In the genomic region with DNA sequence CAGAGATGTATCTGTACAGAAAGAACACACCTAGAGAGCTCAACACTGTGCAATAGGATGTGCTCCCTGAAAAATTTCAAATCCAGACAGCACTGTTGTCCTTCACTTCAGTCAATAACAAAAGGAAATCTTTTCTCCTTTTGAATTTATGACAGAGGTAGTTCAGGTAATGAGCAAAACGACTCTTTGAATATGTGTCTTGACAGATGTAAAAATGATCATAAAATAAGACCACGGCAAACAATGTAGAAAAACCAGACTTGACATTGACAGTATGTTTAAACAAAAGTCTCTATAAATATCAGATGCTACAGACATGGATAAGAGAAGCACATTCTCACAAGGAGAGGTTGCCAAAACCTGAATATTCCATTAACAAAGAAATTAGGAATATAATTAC, we compare ENCODE assay signal across 32 cellular contexts.
"Had no signal": no experiment of that assay in that cellular context is flagged by ENCODE, and none has a peak within 500 bp of the region (broad histone marks: within the 10 kb centered on the region; RNA-seq: fewer than 3 reads in every experiment).

No MANE protein-coding gene starts in this region.

- H3K4me1 ChIP-seq: ascending aorta, breast epithelium, colonic mucosa, esophagus squamous epithelium, gastroesophageal sphincter had no signal

- H3K4me1 Mint-ChIP-seq: activated CD4-positive, alpha-beta memory T cell treated with anti-CD3 and anti-CD28 coated beads, Interleukin-2, amount 10 ng/mL, durations not matched to agents 7 days and 5 days; activated CD4-positive, alpha-beta T cell treated with anti-CD3 and anti-CD28 coated beads for 36 hours; activated CD4-positive, alpha-beta T cell treated with anti-CD3 and anti-CD28 coated beads, Interleukin-2, amount 10 ng/mL, durations not matched to agents 24 days and 14 days; activated naive CD4-positive, alpha-beta T cell treated with anti-CD3 and anti-CD28 coated beads, Interleukin-2, amount 10 ng/mL, durations not matched to agents 7 days and 5 days; activated naive CD8-positive, alpha-beta T cell treated with anti-CD3 and anti-CD28 coated beads, Interleukin-2, amount 10 ng/mL, durations not matched to agents 7 days and 5 days; T-helper 17 cell had no signal

- H3K36me3 ChIP-seq: ascending aorta, breast epithelium, cardiac muscle cell, colonic mucosa, esophagus squamous epithelium, gastroesophageal sphincter, WERI-Rb-1 had no signal

- H3K27ac Mint-ChIP-seq: activated CD4-positive, alpha-beta memory T cell treated with anti-CD3 and anti-CD28 coated beads, Interleukin-2, amount 10 ng/mL, durations not matched to agents 7 days and 5 days; activated CD4-positive, alpha-beta T cell treated with anti-CD3 and anti-CD28 coated beads for 36 hours; activated CD4-positive, alpha-beta T cell treated with anti-CD3 and anti-CD28 coated beads, Interleukin-2, amount 10 ng/mL, durations not matched to agents 24 days and 14 days; activated naive CD4-positive, alpha-beta T cell treated with anti-CD3 and anti-CD28 coated beads, Interleukin-2, amount 10 ng/mL, durations not matched to agents 7 days and 5 days; activated naive CD4-positive, alpha-beta T cell treated with anti-CD3 and anti-CD28 coated beads, Interleukin-2, amount 50 U/mL, for 72 hours; activated naive CD8-positive, alpha-beta T cell treated with anti-CD3 and anti-CD28 coated beads, Interleukin-2, amount 10 ng/mL, durations not matched to agents 7 days and 5 days; activated T-cell treated with anti-CD3 and anti-CD28 coated beads, Interleukin-2, amount 50 U/mL, for 24 hours; activated T-cell treated with anti-CD3 and anti-CD28 coated beads, Interleukin-2, amount 50 U/mL, for 72 hours; brain; T-helper 17 cell; T-helper 2 cell treated with Interferon-gamma antibody and Interleukin-4, amounts not matched to agents 5 μg/mL and 100 μg/mL, for 36 hours had no signal

- H3K27me3 ChIP-seq: ascending aorta, breast epithelium, cardiac muscle cell, colonic mucosa, esophagus squamous epithelium, gastroesophageal sphincter had no signal

- H3K4me3 Mint-ChIP-seq: activated CD4-positive, alpha-beta memory T cell treated with anti-CD3 and anti-CD28 coated beads, Interleukin-2, amount 10 ng/mL, durations not matched to agents 7 days and 5 days; activated CD4-positive, alpha-beta T cell treated with anti-CD3 and anti-CD28 coated beads for 36 hours; activated CD4-positive, alpha-beta T cell treated with anti-CD3 and anti-CD28 coated beads, Interleukin-2, amount 10 ng/mL, durations not matched to agents 24 days and 14 days; activated naive CD4-positive, alpha-beta T cell treated with anti-CD3 and anti-CD28 coated beads, Interleukin-2, amount 10 ng/mL, durations not matched to agents 7 days and 5 days; activated naive CD8-positive, alpha-beta T cell treated with anti-CD3 and anti-CD28 coated beads, Interleukin-2, amount 10 ng/mL, durations not matched to agents 7 days and 5 days; activated T-cell treated with anti-CD3 and anti-CD28 coated beads, Interleukin-2, amount 50 U/mL, for 24 hours; activated T-cell treated with anti-CD3 and anti-CD28 coated beads, Interleukin-2, amount 50 U/mL, for 72 hours; brain; T-helper 17 cell; T-helper 2 cell treated with Interferon-gamma antibody and Interleukin-4, amounts not matched to agents 5 μg/mL and 100 μg/mL, for 36 hours had no signal

- H3K36me3 Mint-ChIP-seq: activated naive CD4-positive, alpha-beta T cell treated with anti-CD3 and anti-CD28 coated beads, Interleukin-2, amount 10 ng/mL, durations not matched to agents 7 days and 5 days; activated naive CD4-positive, alpha-beta T cell treated with anti-CD3 and anti-CD28 coated beads, Interleukin-2, amount 50 U/mL, for 72 hours; activated naive CD8-positive, alpha-beta T cell treated with anti-CD3 and anti-CD28 coated beads, Interleukin-2, amount 10 ng/mL, durations not matched to agents 7 days and 5 days; brain had no signal

- H3K9me3 Mint-ChIP-seq: activated CD4-positive, alpha-beta memory T cell treated with anti-CD3 and anti-CD28 coated beads, Interleukin-2, amount 10 ng/mL, durations not matched to agents 7 days and 5 days; activated CD4-positive, alpha-beta T cell treated with anti-CD3 and anti-CD28 coated beads, Interleukin-2, amount 10 ng/mL, durations not matched to agents 24 days and 14 days; activated naive CD8-positive, alpha-beta T cell treated with anti-CD3 and anti-CD28 coated beads, Interleukin-2, amount 10 ng/mL, durations not matched to agents 7 days and 5 days; activated T-cell treated with anti-CD3 and anti-CD28 coated beads, Interleukin-2, amount 50 U/mL, for 72 hours; brain; T-helper 2 cell treated with Interferon-gamma antibody and Interleukin-4, amounts not matched to agents 5 μg/mL and 100 μg/mL, for 36 hours had no signal

- H3K27ac ChIP-seq: ascending aorta, breast epithelium, cardiac muscle cell, colonic mucosa, epithelial cell of prostate, esophagus squamous epithelium, gastroesophageal sphincter, WERI-Rb-1 had no signal

- H3K27me3 Mint-ChIP-seq: activated CD4-positive, alpha-beta memory T cell treated with anti-CD3 and anti-CD28 coated beads, Interleukin-2, amount 10 ng/mL, durations not matched to agents 7 days and 5 days; activated CD4-positive, alpha-beta T cell treated with anti-CD3 and anti-CD28 coated beads for 36 hours; activated CD4-positive, alpha-beta T cell treated with anti-CD3 and anti-CD28 coated beads, Interleukin-2, amount 10 ng/mL, durations not matched to agents 24 days and 14 days; activated naive CD4-positive, alpha-beta T cell treated with anti-CD3 and anti-CD28 coated beads, Interleukin-2, amount 10 ng/mL, durations not matched to agents 7 days and 5 days; activated naive CD8-positive, alpha-beta T cell treated with anti-CD3 and anti-CD28 coated beads, Interleukin-2, amount 10 ng/mL, durations not matched to agents 7 days and 5 days; activated T-cell treated with anti-CD3 and anti-CD28 coated beads, Interleukin-2, amount 50 U/mL, for 24 hours; T-helper 17 cell had no signal

- DNase-seq: activated CD4-positive, alpha-beta memory T cell treated with anti-CD3 and anti-CD28 coated beads, Interleukin-2, amount 10 ng/mL, durations not matched to agents 7 days and 5 days; activated CD4-positive, alpha-beta T cell treated with anti-CD3 and anti-CD28 coated beads for 36 hours; activated CD4-positive, alpha-beta T cell treated with anti-CD3 and anti-CD28 coated beads, Interleukin-2, amount 10 ng/mL, durations not matched to agents 24 days and 14 days; activated CD4-positive, CD25-positive, alpha-beta regulatory T cell; activated CD4-positive, CD25-positive, alpha-beta regulatory T cell treated with anti-CD3 and anti-CD28 coated beads, Interleukin-2, amount 50 U/mL, for 72 hours; activated CD8-positive, alpha-beta memory T cell treated with anti-CD3 and anti-CD28 coated beads, Interleukin-2, amount 50 U/mL, for 48 hours; activated gamma-delta T cell; activated naive CD4-positive, alpha-beta T cell; activated naive CD4-positive, alpha-beta T cell treated with anti-CD3 and anti-CD28 coated beads, Interleukin-2, amount 10 ng/mL, durations not matched to agents 7 days and 5 days; activated naive CD8-positive, alpha-beta T cell treated with anti-CD3 and anti-CD28 coated beads, Interleukin-2, amount 10 ng/mL, durations not matched to agents 7 days and 5 days; activated T-cell treated with anti-CD3 and anti-CD28 coated beads for 4 hours; activated T-cell treated with anti-CD3 and anti-CD28 coated beads, Interleukin-2, amount 50 U/mL, for 24 hours; activated T-cell treated with anti-CD3 and anti-CD28 coated beads, Interleukin-2, amount 50 U/mL, for 72 hours; central memory CD4-positive, alpha-beta T cell; cerebellar nuclear complex; colonic mucosa; effector CD8-positive, alpha-beta T cell; esophagus squamous epithelium; T-helper 1 cell; T-helper 17 cell; T1000; WERI-Rb-1 had no signal

- FAIRE-seq: endometrium, endothelial cell of umbilical vein had no signal

- H3K9me3 ChIP-seq: ascending aorta, breast epithelium, colonic mucosa, esophagus squamous epithelium, gastroesophageal sphincter had no signal

- ATAC-seq: activated CD4-positive, alpha-beta T cell treated with anti-CD3 and anti-CD28 coated beads for 36 hours; activated naive CD4-positive, alpha-beta T cell treated with anti-CD3 and anti-CD28 coated beads, Interleukin-2, amount 50 U/mL, for 72 hours; activated T-cell treated with anti-CD3 and anti-CD28 coated beads, Interleukin-2, amount 50 U/mL, for 72 hours; gastroesophageal sphincter; T-helper 17 cell had no signal

- H3K4me3 ChIP-seq: ascending aorta, breast epithelium, cardiac muscle cell, colonic mucosa, esophagus squamous epithelium, gastroesophageal sphincter had no signal
